In genomic region chr2:194700726-194701125, GRCh38 we compare ENCODE assay signal across 20 cellular contexts.
DNase-seq lines count a peak whose midpoint lies in the region; ATAC-seq, FAIRE-seq and TF ChIP-seq lines count a peak whose summit lies in the region.
"Had no signal": no experiment of that assay in that cellular context is flagged by ENCODE, and none has a peak within 500 bp of the region (broad histone marks: within the 10 kb centered on the region; RNA-seq: fewer than 3 reads in every experiment).

No MANE protein-coding gene starts in this region.

- H3K4me3 ChIP-seq in Loucy (ENCODE audit: low read length, poor library complexity, severe bottlenecking) = no peak overlapping the region
- no peak overlapping the region for H3K4me3 ChIP-seq in epithelial cell of esophagus (ENCODE audit: low read length)

- no peaks in the 10 kb centered on the region for H3K79me2 ChIP-seq in Loucy (ENCODE audit: insufficient read depth, low read length)

- TF ChIP-seq CTCF in Loucy (conservative IDR thresholded peaks at IDR 0.05; ENCODE audit: low read length) (no peak), epithelial cell of esophagus (IDR thresholded peaks at IDR 0.05; ENCODE audit: insufficient read depth, low read depth, low read length, missing control alignments) (no peak)

- H3K9me2 ChIP-seq in Loucy (replicated peaks; ENCODE audit: low read depth, low read length) = no peaks in the 10 kb centered on the region

- H3K4me1 ChIP-seq in Loucy (ENCODE audit: insufficient read depth, low read length, poor library complexity, severe bottlenecking) = peaks cover 8% of the 10 kb centered on the region

- H3K27ac Mint-ChIP-seq in activated CD4-positive, alpha-beta T cell treated with anti-CD3 and anti-CD28 coated beads for 36 hours = no peak overlapping the region
- H3K27ac Mint-ChIP-seq: B cell; CD4-positive, CD25-positive, alpha-beta regulatory T cell; CD8-positive, alpha-beta memory T cell; IgD-negative memory B cell had no signal

- POLR2A ChIA-PET in activated CD4-positive, alpha-beta T cell treated with anti-CD3 and anti-CD28 coated beads for 36 hours (lab: Charles Lee) = no interaction called here

- peaks cover 2% of the 10 kb centered on the region for H3K27me3 Mint-ChIP-seq in activated CD4-positive, alpha-beta T cell treated with anti-CD3 and anti-CD28 coated beads for 36 hours
- H3K27me3 Mint-ChIP-seq: B cell, IgD-negative memory B cell had no signal

- H3K9me3 ChIP-seq in Loucy (ENCODE audit: insufficient read depth, low read depth, low read length) = no peaks in the 10 kb centered on the region

- H3K36me3 ChIP-seq in Loucy (ENCODE audit: insufficient read depth, low read length) = no peaks in the 10 kb centered on the region

- no peaks in the 10 kb centered on the region for H3K36me3 Mint-ChIP-seq in activated CD4-positive, alpha-beta T cell treated with anti-CD3 and anti-CD28 coated beads for 36 hours (ENCODE audit: low read depth)
- H3K36me3 Mint-ChIP-seq: CD4-positive, CD25-positive, alpha-beta regulatory T cell; CD8-positive, alpha-beta memory T cell; IgD-negative memory B cell had no signal

- no peak overlapping the region for H3K4me2 ChIP-seq in Loucy (ENCODE audit: low read depth, low read length, poor library complexity, severe bottlenecking)

- H4K20me1 ChIP-seq in Loucy (ENCODE audit: insufficient read depth, low read length, poor library complexity, severe bottlenecking) = no peaks in the 10 kb centered on the region

- H3K9ac ChIP-seq in Loucy (ENCODE audit: low read depth, low read length, poor library complexity, severe bottlenecking) = no peak overlapping the region

- CTCF ChIA-PET in activated CD4-positive, alpha-beta T cell treated with anti-CD3 and anti-CD28 coated beads for 36 hours (lab: Charles Lee) = no interaction called here

- H3K9me3 Mint-ChIP-seq in activated CD4-positive, alpha-beta T cell treated with anti-CD3 and anti-CD28 coated beads for 36 hours (ENCODE audit: low read depth) = peaks cover 3% of the 10 kb centered on the region

- H3K27me3 ChIP-seq in Loucy (ENCODE audit: insufficient read depth, low read length, poor library complexity, severe bottlenecking) = no peaks in the 10 kb centered on the region

- H3K4me1 Mint-ChIP-seq in activated CD4-positive, alpha-beta T cell treated with anti-CD3 and anti-CD28 coated beads for 36 hours = no peaks in the 10 kb centered on the region
- H3K4me1 Mint-ChIP-seq: B cell; CD4-positive, CD25-positive, alpha-beta regulatory T cell; CD8-positive, alpha-beta memory T cell; IgD-negative memory B cell had no signal

- no peak for FAIRE-seq in RCC 7860 (lab: Jason Lieb, UNC)
- FAIRE-seq: HTR-8/SVneo had no signal

- peak overlapping the region; percentile 32; the same call in 1 of the 2 replicates for H2AFZ ChIP-seq in Loucy (ENCODE audit: low read length)

- H3F3A ChIP-seq in Loucy (ENCODE audit: low read depth) = no peaks in the 10 kb centered on the region

- H3K4me3 Mint-ChIP-seq in activated CD4-positive, alpha-beta T cell treated with anti-CD3 and anti-CD28 coated beads for 36 hours = no peak overlapping the region
- H3K4me3 Mint-ChIP-seq: B cell; CD4-positive, CD25-positive, alpha-beta regulatory T cell; CD8-positive, alpha-beta memory T cell; IgD-negative memory B cell had no signal

- peak; percentile 13 for DNase-seq in DMS53 treated with DMSO at 0.1 percent for 48 hours (lab: John Stamatoyannopoulos, UW; ENCODE audit: unreplicated experiment)
- DNase-seq in epithelial cell of esophagus (ENCODE audit: low read depth) = peak; percentile 40
- peak; percentile 31 for DNase-seq in putamen (ENCODE audit: low spot score)
- DNase-seq in activated CD4-positive, alpha-beta T cell treated with anti-CD3 and anti-CD28 coated beads for 36 hours = no peak
- DNase-seq in RCC 7860 (ENCODE audit: low spot score) = no peak
- DNase-seq: C1 segment of cervical spinal cord; CD4-positive, CD25-positive, alpha-beta regulatory T cell; CD8-positive, alpha-beta memory T cell; COR-L47; DMS 273 treated with DMSO at 0.1 percent for 48 hours; DMS79; GF-D8; GOT3; H7; KBM-7 had no signal

- intact Hi-C loops in activated CD4-positive, alpha-beta T cell treated with anti-CD3 and anti-CD28 coated beads for 36 hours (cut with DNase I, micrococcal nuclease) = no loop called here

- no peak for ATAC-seq in HG03521 (IDR thresholded peaks at IDR 0.05; ENCODE audit: unreplicated experiment)
- ATAC-seq in activated CD4-positive, alpha-beta T cell treated with anti-CD3 and anti-CD28 coated beads for 36 hours = no peak

Comparison
In these comparisons a context has a peak if more than half of its experiments do, and no peak if none do; other contexts are left out.
1. DNase-seq: peak in DMS53 treated with DMSO at 0.1 percent for 48 hours (single experiment), epithelial cell of esophagus (single experiment) and putamen (single experiment); none in activated CD4-positive, alpha-beta T cell treated with anti-CD3 and anti-CD28 coated beads for 36 hours (single experiment) and RCC 7860 (single experiment).